7 cellular contexts compared by ENCODE assay signal in the genomic region with DNA sequence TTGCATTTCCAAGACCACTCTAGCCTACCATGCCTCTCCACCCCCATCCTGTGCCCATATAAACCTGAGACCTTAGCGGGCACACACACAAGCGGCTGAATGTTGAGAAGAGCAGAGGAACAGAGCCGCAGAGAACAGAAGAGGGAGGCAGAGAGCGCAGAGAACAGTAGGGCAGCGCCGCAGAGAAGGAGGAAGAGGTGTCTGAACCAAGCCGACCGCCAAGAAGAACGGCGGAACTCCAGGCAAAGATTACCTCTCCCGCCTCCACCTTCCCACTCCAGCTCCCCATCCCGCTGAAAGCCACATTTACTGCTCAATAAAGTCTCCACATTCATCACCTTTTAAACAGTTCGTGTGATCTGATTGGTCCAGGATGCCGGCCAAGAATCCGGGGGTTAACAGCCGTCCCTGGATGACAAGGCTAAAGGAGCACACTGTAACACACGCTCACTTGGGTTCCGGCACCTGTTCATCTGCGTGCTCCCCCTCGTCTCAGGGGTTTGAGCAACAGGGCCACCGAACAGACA. TPM values are rescaled to one million over a fixed set of nuclear protein-coding genes. Genes with fewer than 3 reads are reported as not detected.
DNase-seq lines count a peak whose midpoint lies in the region; ATAC-seq and TF ChIP-seq lines count a peak whose summit lies in the region.

No MANE protein-coding gene starts in this region.

- H3K27ac ChIP-seq in OCI-LY3 (ENCODE audit: low read length): no peak overlapping the region
- no peak overlapping the region for H3K27ac ChIP-seq in stomach smooth muscle (ENCODE audit: low read length)

- H3K36me3 ChIP-seq in OCI-LY3 (replicated peaks; ENCODE audit: low read depth, low read length): no peaks in the 10 kb centered on the region
- H3K36me3 ChIP-seq in stomach smooth muscle (ENCODE audit: control insufficient read depth in 2 of 2, insufficient read depth in 2 of 2, low read length in 2 of 2): no peaks in the 10 kb centered on the region

- peaks cover 12% of the 10 kb centered on the region for H3K4me1 ChIP-seq in OCI-LY3 (ENCODE audit: low read length)
- H3K4me1 ChIP-seq in stomach smooth muscle (ENCODE audit: control insufficient read depth, insufficient read depth, low read length): no peaks in the 10 kb centered on the region

- H3K27me3 ChIP-seq in OCI-LY3 (ENCODE audit: low read depth, low read length) (no peaks in the 10 kb centered on the region; the same call in 1 of the 2 replicates), stomach smooth muscle (ENCODE audit: control insufficient read depth in 1 of 2, insufficient read depth in 2 of 2, low read length in 2 of 2) (peaks cover 5 to 9% of the 10 kb centered on the region in 2 donors)

- H3K9me3 ChIP-seq in OCI-LY3 (ENCODE audit: insufficient read depth, low read length) (no peaks in the 10 kb centered on the region), stomach smooth muscle (ENCODE audit: control insufficient read depth in 2 of 2, low read length in 2 of 2) (no peaks in the 10 kb centered on the region)

- ATAC-seq in GM18511 (IDR thresholded peaks at IDR 0.05; ENCODE audit: unreplicated experiment) (peak; percentile 88), HG02852 (IDR thresholded peaks at IDR 0.05; ENCODE audit: unreplicated experiment) (peak; percentile 70), left colon (peak; percentile 88)

- H3K4me3 ChIP-seq in OCI-LY3 (ENCODE audit: low read length) (peak overlapping the region; percentile 82), astrocyte of the cerebellum (ENCODE audit: low read depth, low read length) (peak overlapping the region; percentile 30), stomach smooth muscle (ENCODE audit: low read length in 2 of 2) (peak overlapping the region; percentile 52 to 54)

- H3K4me2 ChIP-seq in OCI-LY3 (ENCODE audit: low read length): peak overlapping the region; percentile 77

- no peaks in the 10 kb centered on the region for H4K20me1 ChIP-seq in OCI-LY3 (ENCODE audit: insufficient read depth, low read length)

- H2AFZ ChIP-seq in OCI-LY3 (ENCODE audit: low read depth, low read length): peak overlapping the region; percentile 96

- H3K9ac ChIP-seq in OCI-LY3 (ENCODE audit: low read length): peak overlapping the region; percentile 58
- H3K9ac ChIP-seq in stomach smooth muscle (ENCODE audit: low read length in 2 of 2): no peak overlapping the region

- DNase-seq in astrocyte of the cerebellum (ENCODE audit: low read depth) (no peak), left colon (peak; percentile 74 to 86), T1000 (lab: John Stamatoyannopoulos, UW) (no peak)

- H3K79me2 ChIP-seq in OCI-LY3 (ENCODE audit: low read length): no peaks in the 10 kb centered on the region

- TF ChIP-seq CTCF in OCI-LY3 (IDR thresholded peaks at IDR 0.05; ENCODE audit: low read depth, low read length): peak; percentile 44
- peak; percentile 42 for TF ChIP-seq CTCF in astrocyte of the cerebellum (IDR thresholded peaks at IDR 0.05; ENCODE audit: low read depth, low read length, missing control alignments)

- in situ Hi-C loops in astrocyte of the cerebellum (cut with HindIII; ENCODE audit: low sequenced_read_pairs): no loop called here

- intact Hi-C loops in left colon (cut with DNase I, micrococcal nuclease): no loop called here

RNA-seq across cellular contexts. Expression of a gene that starts 33.2 kb away (rescaled TPM):
- total RNA-seq in left colon: under 1 TPM; 0.59 to 0.85 TPM

Comparison
In these comparisons a context has a peak if more than half of its experiments do, and no peak if none do; other contexts are left out.
1. H3K4me3 ChIP-seq: peak in every context shown above with its lines; median percentile 82 in OCI-LY3; 53 in stomach smooth muscle; 30 in astrocyte of the cerebellum.
2. DNase-seq: peak in left colon (2 of 2); none in astrocyte of the cerebellum (single experiment) and T1000 (single experiment).
3. Peak in every context shown above with its lines, with median percentiles within 50 percentile points of each other: ATAC-seq.